Comparison of ENCODE assay signal across 5 cellular contexts in the genomic region with DNA sequence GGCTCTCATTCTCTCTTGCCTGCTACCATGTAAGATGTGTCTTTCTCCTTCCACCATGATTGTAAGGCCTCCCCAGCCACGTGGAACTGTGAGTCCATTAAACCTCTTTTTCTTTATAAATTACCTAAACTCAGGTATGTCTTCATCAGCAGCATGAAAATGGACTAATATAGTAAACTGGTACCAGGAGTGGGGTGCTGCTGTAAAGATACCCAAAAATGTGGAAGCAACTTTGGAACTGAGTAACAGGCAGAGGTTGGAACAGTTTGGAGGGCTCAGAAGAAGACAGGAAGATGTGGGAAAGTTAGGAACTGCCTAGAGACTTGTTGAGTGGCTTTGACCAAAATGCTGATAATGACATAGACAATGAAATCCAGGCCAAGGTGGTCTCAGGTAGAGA.
DNase-seq lines count a peak whose midpoint lies in the region; ATAC-seq and TF ChIP-seq lines count a peak whose summit lies in the region.
"Not testable (repeated sequence)": the region's sequence is repeated elsewhere in the genome, so short reads cannot be mapped to it uniquely, and the experiment has no call there.

No MANE protein-coding gene starts in this region.

- ATAC-seq in T-cell (replicated peaks in 1 of 4); activated T-helper 17 cell treated with anti-CD3 and anti-CD28 coated beads, Interleukin-2, amount 50 U/mL, for 72 hours (replicated peaks); central memory CD8-positive, alpha-beta T cell (replicated peaks; ENCODE audit: extremely low read depth, poor library complexity, severe bottlenecking): not testable (repeated sequence)

- H3K27ac Mint-ChIP-seq in Calu3 (ENCODE audit: unreplicated experiment) (peak overlapping the region; percentile 27), T-cell (peak overlapping the region; percentile 10 to 48)
- peak overlapping the region; percentile 14 for H3K27ac Mint-ChIP-seq in activated T-helper 17 cell treated with anti-CD3 and anti-CD28 coated beads, Interleukin-2, amount 50 U/mL, for 72 hours
- peak overlapping the region; percentile 56 for H3K27ac Mint-ChIP-seq in central memory CD8-positive, alpha-beta T cell (ENCODE audit: low read depth)
- not testable (repeated sequence) for H3K27ac Mint-ChIP-seq in endothelial cell (ENCODE audit: unreplicated experiment)

- not testable (repeated sequence) for H3K4me3 Mint-ChIP-seq in Calu3 (ENCODE audit: low read depth, unreplicated experiment); T-cell; activated T-helper 17 cell treated with anti-CD3 and anti-CD28 coated beads, Interleukin-2, amount 50 U/mL, for 72 hours; central memory CD8-positive, alpha-beta T cell
- peak overlapping the region; percentile 22 for H3K4me3 Mint-ChIP-seq in endothelial cell (ENCODE audit: unreplicated experiment)

- not testable (repeated sequence) for TF ChIP-seq CTCF in Calu3 (IDR thresholded peaks at IDR 0.05; ENCODE audit: unreplicated experiment); endothelial cell (IDR thresholded peaks at IDR 0.05; ENCODE audit: unreplicated experiment)

- not testable (repeated sequence) for H3K4me1 Mint-ChIP-seq in Calu3 (ENCODE audit: low read depth, unreplicated experiment); activated T-helper 17 cell treated with anti-CD3 and anti-CD28 coated beads, Interleukin-2, amount 50 U/mL, for 72 hours; endothelial cell (ENCODE audit: unreplicated experiment)
- H3K4me1 Mint-ChIP-seq in T-cell: peaks cover 13 to 26% (median 25%) of the 10 kb centered on the region in 3 donors
- peaks cover 35% of the 10 kb centered on the region for H3K4me1 Mint-ChIP-seq in central memory CD8-positive, alpha-beta T cell

- CTCF ChIA-PET in Calu3 (lab: Charles Lee): interaction anchor here (1.4 kb wide), 1 partner anchor 106 kb away, joined by 3 read pairs; no protein-coding TSS in a partner anchor
- CTCF ChIA-PET in T-cell (lab: Charles Lee): interaction anchor here in 1 of 2 donors (1.1 kb wide), 1 partner anchor 191 kb away, joined by 3 read pairs; no protein-coding TSS in a partner anchor

- H3K27me3 Mint-ChIP-seq in Calu3 (ENCODE audit: unreplicated experiment); T-cell; activated T-helper 17 cell treated with anti-CD3 and anti-CD28 coated beads, Interleukin-2, amount 50 U/mL, for 72 hours; central memory CD8-positive, alpha-beta T cell; endothelial cell (ENCODE audit: unreplicated experiment): not testable (repeated sequence)

- not testable (repeated sequence) for DNase-seq in Calu3; T-cell; central memory CD8-positive, alpha-beta T cell (ENCODE audit: low spot score in 2 of 2); endothelial cell (ENCODE audit: low spot score)

- POLR2A ChIA-PET in T-cell (lab: Charles Lee): interaction anchor here in 1 of 2 donors (0.5 kb wide), 1 partner anchor 32 kb away, joined by 4 read pairs; no protein-coding TSS in a partner anchor

- peaks cover 11% of the 10 kb centered on the region for H3K9me3 Mint-ChIP-seq in Calu3 (ENCODE audit: low read depth, unreplicated experiment)
- peaks cover 12 to 39% (median 20%) of the 10 kb centered on the region in 3 donors for H3K9me3 Mint-ChIP-seq in T-cell
- peaks cover 13% of the 10 kb centered on the region for H3K9me3 Mint-ChIP-seq in activated T-helper 17 cell treated with anti-CD3 and anti-CD28 coated beads, Interleukin-2, amount 50 U/mL, for 72 hours
- H3K9me3 Mint-ChIP-seq in central memory CD8-positive, alpha-beta T cell: peaks cover 26% of the 10 kb centered on the region
- H3K9me3 Mint-ChIP-seq in endothelial cell (ENCODE audit: unreplicated experiment): peaks cover 14% of the 10 kb centered on the region

- intact Hi-C loops in Calu3 (cut with micrococcal nuclease; ENCODE audit: unreplicated experiment): not testable (repeated sequence)

- not testable (repeated sequence) for BruUV-seq in Calu3 (replicated peaks; lab: Mats Ljungman, UMichigan)

- H3K36me3 Mint-ChIP-seq in Calu3 (ENCODE audit: insufficient read depth, unreplicated experiment) (peaks cover 38% of the 10 kb centered on the region), T-cell (peaks cover 75% of the 10 kb centered on the region), endothelial cell (ENCODE audit: low read depth, unreplicated experiment) (peaks cover 25% of the 10 kb centered on the region)
- H3K36me3 Mint-ChIP-seq in activated T-helper 17 cell treated with anti-CD3 and anti-CD28 coated beads, Interleukin-2, amount 50 U/mL, for 72 hours (ENCODE audit: low read depth): peaks cover 85% of the 10 kb centered on the region
- peaks cover 71% of the 10 kb centered on the region for H3K36me3 Mint-ChIP-seq in central memory CD8-positive, alpha-beta T cell (ENCODE audit: insufficient read depth)
